Comparison of ENCODE assay signal across 9 cellular contexts in the genomic region with DNA sequence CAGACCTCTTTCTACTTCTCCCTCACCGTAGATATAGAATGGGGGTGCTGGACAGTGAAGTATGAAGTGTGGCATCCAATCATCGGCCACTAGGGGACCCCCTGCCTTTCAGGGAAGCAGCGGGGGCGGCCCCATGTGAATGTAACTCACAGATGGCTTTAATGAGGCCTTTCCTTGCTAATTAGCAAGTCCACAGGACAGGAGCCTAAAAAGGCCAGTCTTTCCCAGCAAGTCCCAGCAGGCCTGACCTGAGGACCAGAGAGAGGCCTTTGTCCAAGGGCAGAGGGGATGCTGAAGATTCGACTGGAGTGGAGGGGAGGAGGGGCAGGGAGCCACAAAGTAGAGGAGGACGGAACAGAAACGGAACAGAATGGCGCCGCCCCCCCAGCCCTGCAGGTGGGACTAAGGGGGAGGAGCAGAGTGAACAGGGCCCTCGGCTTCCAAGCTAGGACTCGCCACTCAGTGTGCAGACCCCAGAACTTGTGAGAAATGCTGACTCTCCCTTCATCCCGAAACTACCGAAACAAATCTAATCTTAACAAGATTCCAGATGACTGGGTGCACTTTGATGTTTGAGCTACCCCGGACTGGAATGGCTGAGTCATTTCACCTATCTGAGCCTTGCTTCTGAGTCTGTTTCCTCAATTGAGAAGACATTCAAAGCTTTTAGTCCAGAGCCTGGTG. TPM values are rescaled to one million over a fixed set of nuclear protein-coding genes. Genes with fewer than 3 reads are reported as not detected.
DNase-seq lines count a peak whose midpoint lies in the region; ATAC-seq, FAIRE-seq and TF ChIP-seq lines count a peak whose summit lies in the region.
"Had no signal": no experiment of that assay in that cellular context is flagged by ENCODE, and none has a peak within 500 bp of the region (broad histone marks: within the 10 kb centered on the region; RNA-seq: fewer than 3 reads in every experiment).

No MANE protein-coding gene starts in this region.

- H3K4me1 Mint-ChIP-seq in endodermal cell = peaks cover 54% of the 10 kb centered on the region

- no peaks in the 10 kb centered on the region for H3K27me3 Mint-ChIP-seq in endodermal cell (ENCODE audit: insufficient read depth)

- CTCF ChIA-PET in RWPE1 (lab: Yijun Ruan, JAX) = interaction anchor here (0.6 to 0.9 kb wide), 2 partner anchors 19 to 23 kb away, joined by 3 read pairs; a partner anchor contains a TSS

- no peaks in the 10 kb centered on the region for H3K9me3 ChIP-seq in endodermal cell (ENCODE audit: control insufficient read depth, low read length)
- no peaks in the 10 kb centered on the region for H3K9me3 ChIP-seq in pancreas

- TF ChIP-seq CTCF in AG10803 (conservative IDR thresholded peaks at IDR 0.05; ENCODE audit: low read length) (peak; percentile 40; the same call in 1 of the 2 replicates), RWPE1 (conservative IDR thresholded peaks at IDR 0.05; ENCODE audit: low read depth) (no peak), endodermal cell (conservative IDR thresholded peaks at IDR 0.05) (peak; percentile 68), pancreas (IDR thresholded peaks at IDR 0.05) (no peak)

- POLR2A ChIA-PET in RWPE1 (lab: Yijun Ruan, JAX; ENCODE audit: low non-redundant PET) = interaction anchor here (0.9 kb wide), 1 partner anchor 8 kb away, joined by 3 read pairs; no protein-coding TSS in a partner anchor

- H3K9ac ChIP-seq in endodermal cell (ENCODE audit: extremely low read depth, low read length, poor library complexity, severe bottlenecking) = peak overlapping the region; percentile 42

- H3K4me1 ChIP-seq in endodermal cell (ENCODE audit: control insufficient read depth, insufficient read depth, low read length) (peaks cover 27% of the 10 kb centered on the region), pancreas (peaks cover 9 to 34% (median 29%) of the 10 kb centered on the region in 3 donors)

- no peaks in the 10 kb centered on the region for H3K27me3 ChIP-seq in endodermal cell (ENCODE audit: control insufficient read depth, insufficient read depth, low read length, poor library complexity, severe bottlenecking)
- H3K27me3 ChIP-seq in pancreas = no peaks in the 10 kb centered on the region

- peak; percentile 47 for DNase-seq in AG10803 (ENCODE audit: low read depth)
- peak; percentile 88 for DNase-seq in RWPE1 (ENCODE audit: low spot score)
- DNase-seq in endodermal cell = peak; percentile 91
- DNase-seq in pancreas = no peak
- DNase-seq in left lobe of liver (ENCODE audit: low spot score) = no peak
- no peak for DNase-seq in effector CD4-positive, alpha-beta T cell

- no peaks in the 10 kb centered on the region for H3K9me3 Mint-ChIP-seq in endodermal cell

- 21 to 29% methylated on average over 11 to 14 of the region's 14 CpGs for WGBS in endodermal cell (ENCODE audit: insufficient coverage in 1 of 2, insufficient read length in 1 of 2), 2 experiments
- WGBS in pancreas, 2 donors = 65 to 68% methylated on average over 14 of the region's 14 CpGs

- H3K27ac ChIP-seq in RWPE1 = peak overlapping the region; percentile 87
- H3K27ac ChIP-seq in endodermal cell (ENCODE audit: low read depth, low read length) = peak overlapping the region; percentile 39
- H3K27ac ChIP-seq in pancreas = peak overlapping the region in 2 of 4 donors; percentile 62 to 76
- H3K27ac ChIP-seq: HL-60 had no signal

- ATAC-seq in GM21529 (IDR thresholded peaks at IDR 0.05; ENCODE audit: unreplicated experiment) (peak; percentile 69), pancreas (peak in 3 of 4 donors; percentile 18 to 40 (median 31)), HG02763 (IDR thresholded peaks at IDR 0.05; ENCODE audit: unreplicated experiment) (no peak), left lobe of liver (no peak)

- peak overlapping the region; percentile 21 for H3K4me3 Mint-ChIP-seq in endodermal cell

- intact Hi-C loops in pancreas (cut with DNase I) = no loop called here

- H3K36me3 ChIP-seq in endodermal cell (ENCODE audit: control insufficient read depth, insufficient read depth, low read length) (no peaks in the 10 kb centered on the region), pancreas (no peaks in the 10 kb centered on the region)

- peaks cover 22% of the 10 kb centered on the region for H3K36me3 Mint-ChIP-seq in endodermal cell (ENCODE audit: low read depth)

- FAIRE-seq in pancreas (lab: Jason Lieb, UNC) = no peak

- peak overlapping the region; percentile 95 for H3K27ac Mint-ChIP-seq in endodermal cell

- H3K4me3 ChIP-seq in AG10803 (ENCODE audit: low read length) (no peak overlapping the region), endodermal cell (ENCODE audit: low read length) (no peak overlapping the region), pancreas (no peak overlapping the region)

RNA-seq across cellular contexts. Expression of gene C6orf132, which starts 5.8 kb away (rescaled TPM):
- 10 to 100 TPM; 23.4 to 24.4 TPM for total RNA-seq in endodermal cell
- polyA plus RNA-seq in endodermal cell (2013, experiment 1 of 2) = 3.0 TPM
- 2.0 TPM for polyA plus RNA-seq in endodermal cell (2013, experiment 2 of 2)
- 10 to 100 TPM; 10.5 to 21.6 (median 15.6) TPM for total RNA-seq in pancreas
- 10 to 100 TPM in 1 of 2 donors, 1 to 10 TPM in 1; 6.1 to 16.7 TPM for polyA plus RNA-seq in pancreas
- 0.38 TPM for total RNA-seq in left lobe of liver

RNA-seq across cellular contexts. Expression of gene GUCA1A, which starts 36.5 kb away (rescaled TPM):
- 1 to 10 TPM; 3.9 to 4.4 TPM for total RNA-seq in endodermal cell
- polyA plus RNA-seq in endodermal cell (2013, experiment 1 of 2) = 2.7 TPM
- polyA plus RNA-seq in endodermal cell (2013, experiment 2 of 2) = 2.6 TPM
- under 1 TPM in 1 of 6 donors, not detected in 5; 0.12 TPM for total RNA-seq in pancreas
- polyA plus RNA-seq in pancreas = not detected
- not detected for total RNA-seq in left lobe of liver

RNA-seq across cellular contexts. Expression of gene GUCA1B, which starts 58.1 kb away (rescaled TPM):
- 1 to 10 TPM in 1 of 2 donors, under 1 TPM in 1; 0.33 to 3.1 TPM for total RNA-seq in endodermal cell
- polyA plus RNA-seq in endodermal cell (2013, experiment 1 of 2) = 0.96 TPM
- polyA plus RNA-seq in endodermal cell (2013, experiment 2 of 2) = 0.83 TPM
- under 1 TPM; 0.22 to 0.93 (median 0.51) TPM for total RNA-seq in pancreas
- under 1 TPM; 0.49 to 0.89 TPM for polyA plus RNA-seq in pancreas
- 0.81 TPM for total RNA-seq in left lobe of liver

Comparison
In these comparisons a context has a peak if more than half of its experiments do, and no peak if none do; other contexts are left out.
1. DNase-seq: peak in AG10803 (single experiment), RWPE1 (single experiment) and endodermal cell (single experiment); none in pancreas (0 of 6), left lobe of liver (single experiment) and effector CD4-positive, alpha-beta T cell (single experiment).
2. CTCF ChIP-seq: peak in AG10803 (single experiment) and endodermal cell (single experiment); none in RWPE1 (single experiment) and pancreas (0 of 4).
3. ATAC-seq: peak in GM21529 (single experiment) and pancreas (3 of 4); none in HG02763 (single experiment) and left lobe of liver (single experiment).